ENCODE assay signal across 1 cellular context in genomic region chr12:57631566-57632368, GRCh38.
TF ChIP-seq lines count a peak whose summit lies in the region.

No MANE protein-coding gene starts in this region.

TF ChIP-seq in HCT116, 20 proteins besides CTCF, POLR2A, EP300 and RAD21:
- TF ChIP-seq ATF3 (IDR thresholded peaks at IDR 0.05) (no peak), TCF7L2 (IDR thresholded peaks at IDR 0.05; ENCODE audit: borderline replicate concordance, extremely low read depth, insufficient read depth, insufficient read length) (no peak), EZH2 (IDR thresholded peaks at IDR 0.05) (no peak), POLR2AphosphoS5 (IDR thresholded peaks at IDR 0.05; ENCODE audit: low read depth, low read length) (no peak), ELF1 (IDR thresholded peaks at IDR 0.05; ENCODE audit: borderline replicate concordance, low read depth) (no peak), EZH2phosphoT487 (IDR thresholded peaks at IDR 0.05; ENCODE audit: borderline replicate concordance) (no peak), ZFX (IDR thresholded peaks at IDR 0.05) (no peak), ZNF274 (IDR thresholded peaks at IDR 0.05; ENCODE audit: low read depth, low read length) (no peak), SP1 (IDR thresholded peaks at IDR 0.05; ENCODE audit: low read depth) (no peak), JUND (IDR thresholded peaks at IDR 0.05) (no peak), SRF (IDR thresholded peaks at IDR 0.05; ENCODE audit: low read depth) (no peak)
- TF ChIP-seq, protein P1, sequence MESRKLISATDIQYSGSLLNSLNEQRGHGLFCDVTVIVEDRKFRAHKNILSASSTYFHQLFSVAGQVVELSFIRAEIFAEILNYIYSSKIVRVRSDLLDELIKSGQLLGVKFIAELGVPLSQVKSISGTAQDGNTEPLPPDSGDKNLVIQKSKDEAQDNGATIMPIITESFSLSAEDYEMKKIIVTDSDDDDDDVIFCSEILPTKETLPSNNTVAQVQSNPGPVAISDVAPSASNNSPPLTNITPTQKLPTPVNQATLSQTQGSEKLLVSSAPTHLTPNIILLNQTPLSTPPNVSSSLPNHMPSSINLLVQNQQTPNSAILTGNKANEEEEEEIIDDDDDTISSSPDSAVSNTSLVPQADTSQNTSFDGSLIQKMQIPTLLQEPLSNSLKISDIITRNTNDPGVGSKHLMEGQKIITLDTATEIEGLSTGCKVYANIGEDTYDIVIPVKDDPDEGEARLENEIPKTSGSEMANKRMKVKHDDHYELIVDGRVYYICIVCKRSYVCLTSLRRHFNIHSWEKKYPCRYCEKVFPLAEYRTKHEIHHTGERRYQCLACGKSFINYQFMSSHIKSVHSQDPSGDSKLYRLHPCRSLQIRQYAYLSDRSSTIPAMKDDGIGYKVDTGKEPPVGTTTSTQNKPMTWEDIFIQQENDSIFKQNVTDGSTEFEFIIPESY (IDR thresholded peaks at IDR 0.05; ENCODE audit: extremely low read depth, insufficient replicate concordance, low read length), result no peak
- TF ChIP-seq, protein P2, sequence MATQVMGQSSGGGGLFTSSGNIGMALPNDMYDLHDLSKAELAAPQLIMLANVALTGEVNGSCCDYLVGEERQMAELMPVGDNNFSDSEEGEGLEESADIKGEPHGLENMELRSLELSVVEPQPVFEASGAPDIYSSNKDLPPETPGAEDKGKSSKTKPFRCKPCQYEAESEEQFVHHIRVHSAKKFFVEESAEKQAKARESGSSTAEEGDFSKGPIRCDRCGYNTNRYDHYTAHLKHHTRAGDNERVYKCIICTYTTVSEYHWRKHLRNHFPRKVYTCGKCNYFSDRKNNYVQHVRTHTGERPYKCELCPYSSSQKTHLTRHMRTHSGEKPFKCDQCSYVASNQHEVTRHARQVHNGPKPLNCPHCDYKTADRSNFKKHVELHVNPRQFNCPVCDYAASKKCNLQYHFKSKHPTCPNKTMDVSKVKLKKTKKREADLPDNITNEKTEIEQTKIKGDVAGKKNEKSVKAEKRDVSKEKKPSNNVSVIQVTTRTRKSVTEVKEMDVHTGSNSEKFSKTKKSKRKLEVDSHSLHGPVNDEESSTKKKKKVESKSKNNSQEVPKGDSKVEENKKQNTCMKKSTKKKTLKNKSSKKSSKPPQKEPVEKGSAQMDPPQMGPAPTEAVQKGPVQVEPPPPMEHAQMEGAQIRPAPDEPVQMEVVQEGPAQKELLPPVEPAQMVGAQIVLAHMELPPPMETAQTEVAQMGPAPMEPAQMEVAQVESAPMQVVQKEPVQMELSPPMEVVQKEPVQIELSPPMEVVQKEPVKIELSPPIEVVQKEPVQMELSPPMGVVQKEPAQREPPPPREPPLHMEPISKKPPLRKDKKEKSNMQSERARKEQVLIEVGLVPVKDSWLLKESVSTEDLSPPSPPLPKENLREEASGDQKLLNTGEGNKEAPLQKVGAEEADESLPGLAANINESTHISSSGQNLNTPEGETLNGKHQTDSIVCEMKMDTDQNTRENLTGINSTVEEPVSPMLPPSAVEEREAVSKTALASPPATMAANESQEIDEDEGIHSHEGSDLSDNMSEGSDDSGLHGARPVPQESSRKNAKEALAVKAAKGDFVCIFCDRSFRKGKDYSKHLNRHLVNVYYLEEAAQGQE (IDR thresholded peaks at IDR 0.05; ENCODE audit: low read depth), result no peak
- TF ChIP-seq, protein P3, sequence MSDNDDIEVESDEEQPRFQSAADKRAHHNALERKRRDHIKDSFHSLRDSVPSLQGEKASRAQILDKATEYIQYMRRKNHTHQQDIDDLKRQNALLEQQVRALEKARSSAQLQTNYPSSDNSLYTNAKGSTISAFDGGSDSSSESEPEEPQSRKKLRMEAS (IDR thresholded peaks at IDR 0.05), result no peak
